Comparison of ENCODE assay signal across 10 cellular contexts in the genomic region with DNA sequence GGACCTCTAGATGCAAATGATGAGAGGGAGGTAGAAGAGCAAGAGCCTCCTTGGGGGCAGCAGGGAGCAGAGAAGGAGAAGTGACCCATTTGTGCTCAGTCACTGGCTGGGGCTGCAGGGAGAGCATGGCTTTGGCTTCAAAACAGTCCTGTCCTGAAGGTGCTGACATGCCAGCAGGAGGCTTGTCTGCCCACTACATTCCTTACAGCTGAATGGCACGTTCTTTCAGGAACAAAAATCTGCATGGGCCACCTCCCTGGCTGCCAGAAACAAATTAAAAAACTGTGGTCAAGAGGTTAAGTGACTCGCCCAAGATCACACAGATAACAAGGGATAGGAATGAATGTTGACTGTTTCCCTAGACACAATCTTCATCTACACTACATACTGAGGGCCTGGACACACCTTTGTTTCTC.
DNase-seq lines count a peak whose midpoint lies in the region; ATAC-seq, FAIRE-seq and TF ChIP-seq lines count a peak whose summit lies in the region.
"Had no signal": no experiment of that assay in that cellular context is flagged by ENCODE, and none has a peak within 500 bp of the region (broad histone marks: within the 10 kb centered on the region; RNA-seq: fewer than 3 reads in every experiment).

No MANE protein-coding gene starts in this region.

- in situ Hi-C loops in K562 (cut with MboI): no loop called here
- in situ Hi-C loops in GM13977 (cut with MboI; ENCODE audit: low pct_unique_long_range_greater_than_20kb, low sequenced_read_pairs, unreplicated experiment): no loop called here

- H3K9me3 ChIP-seq in K562 (replicated peaks; ENCODE audit: control insufficient read depth, insufficient read depth, low read depth, low read length) (no peaks in the 10 kb centered on the region), mesenchymal stem cell (ENCODE audit: control insufficient read depth, low read length) (no peaks in the 10 kb centered on the region), esophagus muscularis mucosa (no peaks in the 10 kb centered on the region)

- H2AK5ac ChIP-seq in mesenchymal stem cell (ENCODE audit: low read length, severe bottlenecking): no peak overlapping the region

- no peak overlapping the region for H3K18ac ChIP-seq in mesenchymal stem cell (ENCODE audit: low read depth in 1 of 2, low read length in 2 of 2)

- DNase-seq in EH (ENCODE audit: low read depth): peak; percentile 91
- peak; percentile 99 for DNase-seq in M059J (ENCODE audit: low read depth)
- DNase-seq in K562 (ENCODE audit: extremely low read depth in 1 of 4, low spot score in 3 of 4): no peak
- DNase-seq in mesenchymal stem cell: peak; percentile 13
- DNase-seq in esophagus muscularis mucosa (ENCODE audit: extremely low spot score): no peak
- DNase-seq in GM13977 (ENCODE audit: low spot score): no peak
- no peak for DNase-seq in activated effector memory CD4-positive, alpha-beta T cell treated with anti-CD3 and anti-CD28 coated beads, Interleukin-2, amount 50 U/mL, for 16 hours
- DNase-seq: stimulated activated naive CD4-positive, alpha-beta T cell treated with Interleukin-2 at 50 U/mL for 16 hours had no signal

- H3K36me3 ChIP-seq in K562 (ENCODE audit: control insufficient read depth, insufficient read depth, low read length) (no peaks in the 10 kb centered on the region), mesenchymal stem cell (ENCODE audit: control insufficient read depth in 1 of 2, insufficient read depth in 2 of 2, low read depth in 1 of 2, low read length in 2 of 2) (peaks cover 12 to 84% of the 10 kb centered on the region in 2 experiments), esophagus muscularis mucosa (peaks cover 26 to 65% (median 46%) of the 10 kb centered on the region in 4 donors)

- no peak overlapping the region for H3K4me3 ChIP-seq in K562
- no peak overlapping the region for H3K4me3 ChIP-seq in mesenchymal stem cell (ENCODE audit: insufficient read depth in 1 of 2, low read depth in 1 of 2, low read length in 2 of 2)
- H3K4me3 ChIP-seq in esophagus muscularis mucosa: no peak overlapping the region

- H3K4me1 ChIP-seq in K562 (replicated peaks in 1 of 2; ENCODE audit: control insufficient read depth in 2 of 2, insufficient read depth in 2 of 2, low read length in 2 of 2) (no peaks in the 10 kb centered on the region), mesenchymal stem cell (ENCODE audit: control insufficient read depth, insufficient read depth, low read depth, low read length) (peaks cover 5% of the 10 kb centered on the region), esophagus muscularis mucosa (no peaks in the 10 kb centered on the region)

- no TSS peak for BruUV-seq in K562 (replicated peaks; lab: Mats Ljungman, UMichigan)

- intact Hi-C loops in K562 (cut with micrococcal nuclease): no loop called here
- intact Hi-C loops in esophagus muscularis mucosa (cut with DNase I): no loop called here

- ATAC-seq in K562 (peak; percentile 48; the same call in 2 of the 3 replicates), HG03520 (IDR thresholded peaks at IDR 0.05; ENCODE audit: unreplicated experiment) (no peak)

- H4K20me1 ChIP-seq in K562 (replicated peaks; ENCODE audit: control insufficient read depth, insufficient read depth, low read length): no peaks in the 10 kb centered on the region

- no peaks in the 10 kb centered on the region for H3K9me1 ChIP-seq in K562 (ENCODE audit: control insufficient read depth, insufficient read depth, low read length)

- H3K4me2 ChIP-seq in K562 (ENCODE audit: insufficient read depth, low read length): no peak overlapping the region
- no peak overlapping the region for H3K4me2 ChIP-seq in mesenchymal stem cell (ENCODE audit: low read length, poor library complexity, severe bottlenecking)
- H3K4me2 ChIP-seq: KMS-11 had no signal

- H2BK120ac ChIP-seq in mesenchymal stem cell (ENCODE audit: low read depth, low read length): no peak overlapping the region

- FAIRE-seq in K562 (lab: Jason Lieb, UNC): no peak

- H3K27ac ChIP-seq in K562 (ENCODE audit: extremely low read depth, low read depth, low read length) (no peak overlapping the region), mesenchymal stem cell (ENCODE audit: low read length, poor library complexity, severe bottlenecking) (no peak overlapping the region), esophagus muscularis mucosa (replicated peaks in 1 of 4) (no peak overlapping the region)
- H3K27ac ChIP-seq: KMS-11 had no signal

- no peak for TF ChIP-seq POLR2A in K562 (conservative IDR thresholded peaks at IDR 0.05)
- no peak for TF ChIP-seq POLR2A in esophagus muscularis mucosa (IDR thresholded peaks at IDR 0.05; ENCODE audit: low read depth)

- no peak overlapping the region for H4K91ac ChIP-seq in mesenchymal stem cell (ENCODE audit: low read length)

- no peak overlapping the region for H3K9ac ChIP-seq in K562 (ENCODE audit: insufficient read depth in 1 of 2, low read depth in 2 of 2, low read length in 2 of 2)
- H3K9ac ChIP-seq in mesenchymal stem cell (ENCODE audit: low read length): no peak overlapping the region
- H3K9ac ChIP-seq: KMS-11 had no signal

- TF ChIP-seq CTCF in K562 (IDR thresholded peaks at IDR 0.05 in 2 of 3, conservative IDR thresholded peaks at IDR 0.05 in 1 of 3; ENCODE audit: insufficient read depth in 2 of 3, low read depth in 1 of 3, low read length in 3 of 3) (no peak), esophagus muscularis mucosa (IDR thresholded peaks at IDR 0.05) (no peak), GM13977 (IDR thresholded peaks at IDR 0.05; ENCODE audit: extremely low read depth, insufficient read depth, missing control alignments) (no peak)

- TF ChIP-seq RAD21 in K562 (CRISPR knock-in tag; conservative IDR thresholded peaks at IDR 0.05 in 1 of 2, IDR thresholded peaks at IDR 0.05 in 1 of 2): peak in 1 of 2 experiments; percentile 11; a peak in 1 of 4 replicates

- H3K23ac ChIP-seq in mesenchymal stem cell (ENCODE audit: low read length in 2 of 2): no peak overlapping the region

- H2BK15ac ChIP-seq in mesenchymal stem cell (ENCODE audit: low read depth, poor library complexity, severe bottlenecking): peak overlapping the region; percentile 63

- peaks cover 3 to 13% of the 10 kb centered on the region in 2 experiments; a peak in 2 of 5 replicates for H3K27me3 ChIP-seq in K562 (ENCODE audit: control insufficient read depth in 2 of 2, insufficient read depth in 2 of 2, low read length in 2 of 2)
- H3K27me3 ChIP-seq in mesenchymal stem cell (ENCODE audit: control insufficient read depth in 1 of 2, insufficient read depth in 1 of 2, low read length in 2 of 2): no peaks in the 10 kb centered on the region
- no peaks in the 10 kb centered on the region for H3K27me3 ChIP-seq in esophagus muscularis mucosa

- H3K79me1 ChIP-seq in mesenchymal stem cell (replicated peaks; ENCODE audit: low read length, poor library complexity, severe bottlenecking): peaks cover 4% of the 10 kb centered on the region

- no peak overlapping the region for H2BK5ac ChIP-seq in mesenchymal stem cell (ENCODE audit: low read depth, low read length, poor library complexity, severe bottlenecking)

- 0% methylated on average over 2 of the region's 2 CpGs for WGBS in K562 (ENCODE audit: insufficient coverage, low coverage, missing lambda C conversion rate)
- WGBS in mesenchymal stem cell: 25% methylated on average over 2 of the region's 2 CpGs
- WGBS in esophagus muscularis mucosa: 65% methylated on average over 2 of the region's 2 CpGs

- POLR2A ChIA-PET in K562 (lab: Yijun Ruan, JAX): no interaction called here

- CTCF ChIA-PET in K562 (lab: Yijun Ruan, JAX; ENCODE audit: low intra/inter-chr PET ratio): no interaction called here

- H3K4ac ChIP-seq in mesenchymal stem cell (ENCODE audit: low read depth in 1 of 2, low read length in 2 of 2): no peak overlapping the region

- H3K14ac ChIP-seq in mesenchymal stem cell (ENCODE audit: low read length in 2 of 2): no peak overlapping the region

- no peaks in the 10 kb centered on the region for H3K79me2 ChIP-seq in K562 (ENCODE audit: control insufficient read depth, insufficient read depth, low read length)

- no peak overlapping the region for H2AFZ ChIP-seq in K562 (ENCODE audit: low read depth, low read length)
- no peak overlapping the region for H2AFZ ChIP-seq in mesenchymal stem cell (ENCODE audit: low read depth, low read length)

- TF ChIP-seq EP300 in K562 (IDR thresholded peaks at IDR 0.05; ENCODE audit: low read length) (no peak), esophagus muscularis mucosa (IDR thresholded peaks at IDR 0.05) (no peak)

- no peak overlapping the region for H4K8ac ChIP-seq in mesenchymal stem cell (ENCODE audit: low read length)

- H2BK12ac ChIP-seq in mesenchymal stem cell (ENCODE audit: low read length in 2 of 2): no peak overlapping the region

TF ChIP-seq in K562, 482 proteins besides CTCF, POLR2A, EP300 and RAD21 (continues in another document):
- TF ChIP-seq CHD1 (IDR thresholded peaks at IDR 0.05; ENCODE audit: low read length) (no peak), JUN (IDR thresholded peaks at IDR 0.05; ENCODE audit: borderline replicate concordance, low read depth, low read length) (no peak), JUN (CRISPR knock-in tag; IDR thresholded peaks at IDR 0.05; ENCODE audit: borderline replicate concordance) (no peak), FOSL1 (tag; conservative IDR thresholded peaks at IDR 0.05) (no peak), ZBTB1 (CRISPR knock-in tag; IDR thresholded peaks at IDR 0.05; ENCODE audit: borderline replicate concordance, low read depth) (no peak)
- TF ChIP-seq, protein P1, sequence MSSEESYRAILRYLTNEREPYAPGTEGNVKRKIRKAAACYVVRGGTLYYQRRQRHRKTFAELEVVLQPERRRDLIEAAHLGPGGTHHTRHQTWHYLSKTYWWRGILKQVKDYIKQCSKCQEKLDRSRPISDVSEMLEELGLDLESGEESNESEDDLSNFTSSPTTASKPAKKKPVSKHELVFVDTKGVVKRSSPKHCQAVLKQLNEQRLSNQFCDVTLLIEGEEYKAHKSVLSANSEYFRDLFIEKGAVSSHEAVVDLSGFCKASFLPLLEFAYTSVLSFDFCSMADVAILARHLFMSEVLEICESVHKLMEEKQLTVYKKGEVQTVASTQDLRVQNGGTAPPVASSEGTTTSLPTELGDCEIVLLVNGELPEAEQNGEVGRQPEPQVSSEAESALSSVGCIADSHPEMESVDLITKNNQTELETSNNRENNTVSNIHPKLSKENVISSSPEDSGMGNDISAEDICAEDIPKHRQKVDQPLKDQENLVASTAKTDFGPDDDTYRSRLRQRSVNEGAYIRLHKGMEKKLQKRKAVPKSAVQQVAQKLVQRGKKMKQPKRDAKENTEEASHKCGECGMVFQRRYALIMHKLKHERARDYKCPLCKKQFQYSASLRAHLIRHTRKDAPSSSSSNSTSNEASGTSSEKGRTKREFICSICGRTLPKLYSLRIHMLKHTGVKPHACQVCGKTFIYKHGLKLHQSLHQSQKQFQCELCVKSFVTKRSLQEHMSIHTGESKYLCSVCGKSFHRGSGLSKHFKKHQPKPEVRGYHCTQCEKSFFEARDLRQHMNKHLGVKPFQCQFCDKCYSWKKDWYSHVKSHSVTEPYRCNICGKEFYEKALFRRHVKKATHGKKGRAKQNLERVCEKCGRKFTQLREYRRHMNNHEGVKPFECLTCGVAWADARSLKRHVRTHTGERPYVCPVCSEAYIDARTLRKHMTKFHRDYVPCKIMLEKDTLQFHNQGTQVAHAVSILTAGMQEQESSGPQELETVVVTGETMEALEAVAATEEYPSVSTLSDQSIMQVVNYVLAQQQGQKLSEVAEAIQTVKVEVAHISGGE (CRISPR knock-in tag; IDR thresholded peaks at IDR 0.05): no peak

Comparison
In these comparisons a context has a peak if more than half of its experiments do, and no peak if none do; other contexts are left out.
1. DNase-seq: peak in EH (single experiment), M059J (single experiment) and mesenchymal stem cell (single experiment); none in K562 (0 of 4), esophagus muscularis mucosa (single experiment), GM13977 (single experiment) and activated effector memory CD4-positive, alpha-beta T cell treated with anti-CD3 and anti-CD28 coated beads, Interleukin-2, amount 50 U/mL, for 16 hours (single experiment).